21 cellular contexts compared by ENCODE assay signal in genomic region chr3:42659451-42660130, GRCh38. TPM values are rescaled to one million over a fixed set of nuclear protein-coding genes. Genes with fewer than 3 reads are reported as not detected.
DNase-seq lines count a peak whose midpoint lies in the region; TF ChIP-seq lines count a peak whose summit lies in the region.
"Had no signal": no experiment of that assay in that cellular context is flagged by ENCODE, and none has a peak within 500 bp of the region (broad histone marks: within the 10 kb centered on the region; RNA-seq: fewer than 3 reads in every experiment).

No MANE protein-coding gene starts in this region.

- peaks cover 14% of the 10 kb centered on the region; the same call in 1 of the 2 replicates for H3K36me3 Mint-ChIP-seq in HFFc6 (ENCODE audit: low read depth)
- H3K36me3 Mint-ChIP-seq in dendritic cell treated with granulocyte-macrophage colony-stimulating factor and Interleukin-4, amounts not matched to agents 40 ng/mL and 50 ng/mL, for 4 days (ENCODE audit: low read depth) = peaks cover 69% of the 10 kb centered on the region

- DNase-seq in Ammon's horn (ENCODE audit: low spot score) (peak; percentile 8), HFFc6 (no peak), HEK293T (ENCODE audit: extremely low spot score) (no peak), NCI-H1092 (lab: John Stamatoyannopoulos, UW) (no peak), NCI-H2171 treated with DMSO at 0.1 percent for 48 hours (lab: John Stamatoyannopoulos, UW) (no peak)
- DNase-seq in activated CD4-positive, alpha-beta T cell treated with anti-CD3 and anti-CD28 coated beads, Interleukin-2, amount 50 U/mL, for 4 hours = no peak
- DNase-seq: activated gamma-delta T cell treated with Interleukin-2 at 50 U/mL for 16 hours, Calu3, erythroblast, KBM-7, NCI-H1105, NCI-H2107, SJCRH30 had no signal

- CTCF ChIA-PET in HEK293T (lab: Yijun Ruan, JAX) = no interaction called here

- peaks cover 29% of the 10 kb centered on the region for H3K4me1 Mint-ChIP-seq in HFFc6 (ENCODE audit: low read depth)
- peaks cover 45% of the 10 kb centered on the region for H3K4me1 Mint-ChIP-seq in dendritic cell treated with granulocyte-macrophage colony-stimulating factor and Interleukin-4, amounts not matched to agents 40 ng/mL and 50 ng/mL, for 4 days (ENCODE audit: low read depth)

- peak overlapping the region in 1 of 2 experiments; percentile 18 for H3K4me3 ChIP-seq in neutrophil (ENCODE audit: low read depth in 1 of 2, low read length in 1 of 2)
- H3K4me3 ChIP-seq: hepatocyte, SJCRH30 had no signal

- H3K4me3 Mint-ChIP-seq in HFFc6 = no peak overlapping the region
- no peak overlapping the region for H3K4me3 Mint-ChIP-seq in dendritic cell treated with granulocyte-macrophage colony-stimulating factor and Interleukin-4, amounts not matched to agents 40 ng/mL and 50 ng/mL, for 4 days
- H3K4me3 Mint-ChIP-seq: T-helper 2 cell treated with Interferon-gamma antibody and Interleukin-4, amounts not matched to agents 5 μg/mL and 100 μg/mL, for 36 hours had no signal

- POLR2A ChIA-PET in HEK293T (lab: Yijun Ruan, JAX) = no interaction called here

- H3K9me3 ChIP-seq in neutrophil = no peaks in the 10 kb centered on the region
- H3K9me3 ChIP-seq: SJCRH30 had no signal

- H3K27ac Mint-ChIP-seq in HFFc6 = peak overlapping the region; percentile 35; the same call in 1 of the 2 replicates
- peak overlapping the region; percentile 44 for H3K27ac Mint-ChIP-seq in dendritic cell treated with granulocyte-macrophage colony-stimulating factor and Interleukin-4, amounts not matched to agents 40 ng/mL and 50 ng/mL, for 4 days
- H3K27ac Mint-ChIP-seq: T-helper 2 cell treated with Interferon-gamma antibody and Interleukin-4, amounts not matched to agents 5 μg/mL and 100 μg/mL, for 36 hours had no signal

- H3K27me3 Mint-ChIP-seq in HFFc6 (ENCODE audit: insufficient read depth) = peaks cover 2% of the 10 kb centered on the region
- H3K27me3 Mint-ChIP-seq in dendritic cell treated with granulocyte-macrophage colony-stimulating factor and Interleukin-4, amounts not matched to agents 40 ng/mL and 50 ng/mL, for 4 days = no peaks in the 10 kb centered on the region

- peaks cover 3% of the 10 kb centered on the region for H3K36me3 ChIP-seq in neutrophil
- H3K36me3 ChIP-seq: SJCRH30 had no signal

- H3K27ac ChIP-seq in neutrophil = peak overlapping the region; percentile 76
- H3K27ac ChIP-seq: hepatocyte, SJCRH30 had no signal

- TF ChIP-seq CTCF in HFFc6 (IDR thresholded peaks at IDR 0.05) (no peak), neutrophil (IDR thresholded peaks at IDR 0.05) (no peak)

- no peaks in the 10 kb centered on the region for H3K27me3 ChIP-seq in neutrophil
- H3K27me3 ChIP-seq: hepatocyte, SJCRH30 had no signal

- H3K9me3 Mint-ChIP-seq in HFFc6 = no peaks in the 10 kb centered on the region
- H3K9me3 Mint-ChIP-seq in dendritic cell treated with granulocyte-macrophage colony-stimulating factor and Interleukin-4, amounts not matched to agents 40 ng/mL and 50 ng/mL, for 4 days = no peaks in the 10 kb centered on the region
- H3K9me3 Mint-ChIP-seq: T-helper 2 cell treated with Interferon-gamma antibody and Interleukin-4, amounts not matched to agents 5 μg/mL and 100 μg/mL, for 36 hours had no signal

- peaks cover 20 to 25% of the 10 kb centered on the region in 2 experiments for H3K4me1 ChIP-seq in neutrophil (ENCODE audit: control insufficient read depth in 1 of 2, insufficient read depth in 1 of 2, low read depth in 1 of 2, low read length in 1 of 2)
- H3K4me1 ChIP-seq: SJCRH30 had no signal

- intact Hi-C loops in dendritic cell treated with granulocyte-macrophage colony-stimulating factor and Interleukin-4, amounts not matched to agents 40 ng/mL and 50 ng/mL, for 4 days (cut with micrococcal nuclease) = no loop called here

TF ChIP-seq in HEK293T, 16 proteins besides CTCF, POLR2A, EP300 and RAD21:
- TF ChIP-seq ZNF384 (IDR thresholded peaks at IDR 0.05) (no peak), SP1 (IDR thresholded peaks at IDR 0.05) (no peak), FOXA1 (IDR thresholded peaks at IDR 0.05) (no peak), TARDBP (IDR thresholded peaks at IDR 0.05) (no peak), ARNT (IDR thresholded peaks at IDR 0.05) (no peak), FOXK2 (IDR thresholded peaks at IDR 0.05) (no peak), NFRKB (IDR thresholded peaks at IDR 0.05) (no peak), ELF4 (IDR thresholded peaks at IDR 0.05) (no peak), CTBP1 (IDR thresholded peaks at IDR 0.05; ENCODE audit: borderline replicate concordance) (no peak), L3MBTL2 (conservative IDR thresholded peaks at IDR 0.05) (no peak), PKNOX1 (IDR thresholded peaks at IDR 0.05) (no peak), SUZ12 (IDR thresholded peaks at IDR 0.05) (no peak), LEF1 (IDR thresholded peaks at IDR 0.05; ENCODE audit: borderline replicate concordance) (no peak), BHLHE40 (IDR thresholded peaks at IDR 0.05; ENCODE audit: borderline replicate concordance) (no peak)
TF ChIP-seq in HEK293T: peak in this region for 0.

RNA-seq across cellular contexts. Expression of gene ZBTB47, which starts 6.1 kb away (rescaled TPM):
- total RNA-seq in HFFc6 (2021; fragmentation: NEBNext Ultra II Directional; extraction: Animal tissue kit (Norgen Biotek cat#: 25700)) = 10 to 100 TPM; 26.3 to 35.7 (median 29.3) TPM

RNA-seq across cellular contexts. Expression of gene KLHL40, which starts 25.7 kb away (rescaled TPM):
- total RNA-seq in HFFc6 (2021; fragmentation: NEBNext Ultra II Directional; extraction: Animal tissue kit (Norgen Biotek cat#: 25700)) = not detected
- total RNA-seq: aorta, Calu3, G401, hepatocyte, mesenteric fat pad, OCI-LY7 had no signal

RNA-seq across cellular contexts. Expression of gene HHATL, which starts 43.0 kb away (rescaled TPM):
- not detected for total RNA-seq in HFFc6 (2021; fragmentation: NEBNext Ultra II Directional; extraction: Animal tissue kit (Norgen Biotek cat#: 25700))
- total RNA-seq: aorta, Calu3, G401, hepatocyte, OCI-LY7, SJCRH30 had no signal

RNA-seq across cellular contexts. Expression of gene NKTR, which starts 59.1 kb away (rescaled TPM):
- 10 to 100 TPM; 27.8 to 32.7 (median 30.9) TPM for total RNA-seq in HFFc6 (2021; fragmentation: NEBNext Ultra II Directional; extraction: Animal tissue kit (Norgen Biotek cat#: 25700))
